ENCODE assay signal across 27 cellular contexts in genomic region chr11:109326781-109327180, GRCh38.
"Had no signal": no experiment of that assay in that cellular context is flagged by ENCODE, and none has a peak within 500 bp of the region (broad histone marks: within the 10 kb centered on the region; RNA-seq: fewer than 3 reads in every experiment).

No MANE protein-coding gene starts in this region.

- H3K27ac ChIP-seq: hepatocyte, lower lobe of right lung, neural progenitor cell, neutrophil, parathyroid adenoma, psoas muscle, right lobe of liver, stomach, testis, thyroid gland, transverse colon, upper lobe of left lung, vagina had no signal

- H3K27me3 ChIP-seq: hepatocyte, neural progenitor cell, neutrophil, right lobe of liver, stomach, testis, thyroid gland, transverse colon, upper lobe of left lung, vagina had no signal

- H3K9me3 ChIP-seq: lower lobe of right lung, neutrophil, psoas muscle, right lobe of liver, testis, thyroid gland, transverse colon, upper lobe of left lung, vagina had no signal

- DNase-seq: islet precursor cell; lower lobe of right lung; mammary epithelial cell; mesenchymal stem cell; naive B cell; natural killer cell; nephron progenitor cell; occipital lobe; psoas muscle; right lobe of liver; stimulated activated CD4-positive, alpha-beta T cell treated with anti-CD3 and anti-CD28 coated beads, Interleukin-1b, Interleukin-23, amount 100 ng/mL, for 48 hours; stimulated activated CD4-positive, alpha-beta T cell treated with anti-CD3 and anti-CD28 coated beads, Interleukin-2, amount 100 ng/mL, for 48 hours; stimulated activated CD4-positive, alpha-beta T cell treated with anti-CD3 and anti-CD28 coated beads, Interleukin-4, amount 100 ng/mL, for 4 hours; stimulated activated CD8-positive, alpha-beta memory T cell treated with anti-CD3 and anti-CD28 coated beads, Interleukin-4, amount 100 ng/mL, for 48 hours; stimulated activated naive CD8-positive, alpha-beta T cell treated with anti-CD3 and anti-CD28 coated beads, Interleukin-15, Interleukin-2, amounts not matched to agents 100 U/mL and 50 U/mL, for 24 hours; stomach; testis; thyroid gland; transverse colon; upper lobe of left lung had no signal

- H3K36me3 ChIP-seq: lower lobe of right lung, neural progenitor cell, neutrophil, right lobe of liver, stomach, thyroid gland, transverse colon, upper lobe of left lung, vagina had no signal

- H3K4me1 ChIP-seq: lower lobe of right lung, neural progenitor cell, parathyroid adenoma, right lobe of liver, stomach, testis, thyroid gland, transverse colon, upper lobe of left lung, vagina had no signal

- H3K4me3 ChIP-seq: hepatocyte, lower lobe of right lung, neural progenitor cell, psoas muscle, right lobe of liver, smooth muscle cell, stomach, testis, thyroid gland, transverse colon, upper lobe of left lung, vagina had no signal

- ATAC-seq: lower lobe of right lung; natural killer cell; psoas muscle; right lobe of liver; stimulated activated memory B cell treated with anti-CD40 and anti-IgM and Interleukin-4, amounts not matched to agents 10 μg/mL and 1 μg/mL and 100 μg/mL, for 72 hours; stimulated activated naive CD8-positive, alpha-beta T cell treated with anti-CD3 and anti-CD28 coated beads, Interleukin-15, Interleukin-2, amounts not matched to agents 100 U/mL and 50 U/mL, for 24 hours had no signal
